Comparison of ENCODE assay signal across 18 cellular contexts in the genomic region with DNA sequence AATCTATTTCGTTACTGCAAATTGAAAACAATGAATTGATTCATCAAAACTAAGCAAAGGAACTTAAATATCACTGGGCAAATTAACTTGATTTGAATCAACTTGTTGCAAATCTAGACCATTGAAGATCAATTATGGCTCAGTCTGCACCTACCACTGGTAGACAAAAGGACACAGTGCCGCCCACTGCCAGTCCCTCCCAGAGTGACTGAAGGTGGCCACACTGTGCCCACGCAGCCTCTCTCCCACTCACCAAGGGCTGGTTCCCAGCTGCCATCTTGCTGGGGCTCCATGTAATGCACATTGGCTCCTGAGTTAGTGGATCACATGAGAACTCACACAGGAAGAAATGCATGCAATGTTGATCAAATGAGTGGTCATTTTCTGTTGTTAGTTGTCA.
DNase-seq lines count a peak whose midpoint lies in the region; ATAC-seq and TF ChIP-seq lines count a peak whose summit lies in the region.
"Had no signal": no experiment of that assay in that cellular context is flagged by ENCODE, and none has a peak within 500 bp of the region (broad histone marks: within the 10 kb centered on the region; RNA-seq: fewer than 3 reads in every experiment).

No MANE protein-coding gene starts in this region.

- dilution Hi-C loops in mammary epithelial cell (cut with HindIII; ENCODE audit: low sequenced_read_pairs), result no loop called here

- BruUV-seq in mammary epithelial cell (replicated peaks; lab: Mats Ljungman, UMichigan), result no TSS peak
- no TSS peak for BruUV-seq in MCF 10A (replicated peaks; lab: Mats Ljungman, UMichigan)

- peaks cover 17% of the 10 kb centered on the region for H3K4me1 Mint-ChIP-seq in MCF 10A (ENCODE audit: insufficient read depth, unreplicated experiment)
- H3K4me1 Mint-ChIP-seq: B cell had no signal

- H3K27me3 ChIP-seq in mammary epithelial cell (ENCODE audit: insufficient read depth, low read length) (no peaks in the 10 kb centered on the region), WERI-Rb-1 (ENCODE audit: insufficient read depth, low read depth, severe bottlenecking) (no peaks in the 10 kb centered on the region), testis (no peaks in the 10 kb centered on the region)
- H3K27me3 ChIP-seq: BLaER1 treated with 17β-estradiol and CSF1 and Interleukin-3, amounts not matched to agents 10 nM and 100 nM had no signal

- TF ChIP-seq CTCF in mammary epithelial cell (conservative IDR thresholded peaks at IDR 0.05 in 1 of 2, IDR thresholded peaks at IDR 0.05 in 1 of 2; ENCODE audit: extremely low read depth in 1 of 2, insufficient read depth in 1 of 2, low read depth in 1 of 2, low read length in 2 of 2) (no peak), MCF 10A (IDR thresholded peaks at IDR 0.05; ENCODE audit: unreplicated experiment) (no peak), WERI-Rb-1 (IDR thresholded peaks at IDR 0.05; ENCODE audit: low read depth, low read length) (no peak), testis (IDR thresholded peaks at IDR 0.05) (no peak), GM10248 (IDR thresholded peaks at IDR 0.05; ENCODE audit: control extremely low read depth, extremely low read depth, low read depth, missing control alignments) (no peak)

- CTCF ChIA-PET in mammary epithelial cell (lab: Charles Lee; ENCODE audit: low non-redundant PET) (no interaction called here), MCF 10A (lab: Yijun Ruan, JAX) (no interaction called here), GM10248 (lab: Yijun Ruan, JAX) (no interaction called here)

- DNase-seq in mammary epithelial cell (no peak), MCF 10A (ENCODE audit: unreplicated experiment) (no peak), WERI-Rb-1 (no peak), testis (peak; percentile 41), GM10248 (ENCODE audit: extremely low spot score) (no peak)
- no peak for DNase-seq in activated T-cell treated with anti-CD3 and anti-CD28 coated beads, Interleukin-2, amount 50 U/mL, for 1 hour
- DNase-seq: 8988T; Calu3; CD8-positive, alpha-beta T cell; GF-D8; GM23248 had no signal

- H3K9me3 ChIP-seq in mammary epithelial cell (replicated peaks; ENCODE audit: insufficient read depth, low read length) (no peaks in the 10 kb centered on the region), WERI-Rb-1 (ENCODE audit: severe bottlenecking) (no peaks in the 10 kb centered on the region), testis (no peaks in the 10 kb centered on the region)
- H3K9me3 ChIP-seq: BLaER1 treated with 17β-estradiol and CSF1 and Interleukin-3, amounts not matched to agents 10 nM and 100 nM; HAP-1 had no signal

- no peak overlapping the region for H2AFZ ChIP-seq in mammary epithelial cell (ENCODE audit: low read depth, low read length)
- H2AFZ ChIP-seq: GM23248 had no signal

- H3K9me3 Mint-ChIP-seq in MCF 10A (ENCODE audit: unreplicated experiment), result no peaks in the 10 kb centered on the region
- H3K9me3 Mint-ChIP-seq: CD8-positive, alpha-beta T cell; IgD-negative memory B cell had no signal

- no peak overlapping the region for H3K4me3 Mint-ChIP-seq in MCF 10A (ENCODE audit: unreplicated experiment)
- H3K4me3 Mint-ChIP-seq: B cell; CD8-positive, alpha-beta T cell; IgD-negative memory B cell had no signal

- POLR2A ChIA-PET in MCF 10A (lab: Yijun Ruan, JAX) (no interaction called here), GM10248 (lab: Yijun Ruan, JAX) (no interaction called here)

- H3K27ac ChIP-seq in mammary epithelial cell (ENCODE audit: insufficient read depth, low read depth, low read length), result no peak overlapping the region
- peak overlapping the region; percentile 77 for H3K27ac ChIP-seq in WERI-Rb-1
- H3K27ac ChIP-seq in testis, result no peak overlapping the region
- H3K27ac ChIP-seq: BLaER1 treated with 17β-estradiol and CSF1 and Interleukin-3, amounts not matched to agents 10 nM and 100 nM; GM23248 had no signal

- H3K9ac ChIP-seq in mammary epithelial cell (ENCODE audit: insufficient read depth, low read length), result no peak overlapping the region
- H3K9ac ChIP-seq: BLaER1 treated with 17β-estradiol and CSF1 and Interleukin-3, amounts not matched to agents 10 nM and 100 nM; GM23248 had no signal

- no peak overlapping the region for H3K4me3 ChIP-seq in mammary epithelial cell (replicated peaks in 1 of 3; ENCODE audit: insufficient read depth in 1 of 3, low read depth in 2 of 3, low read length in 3 of 3)
- no peak overlapping the region for H3K4me3 ChIP-seq in WERI-Rb-1 (ENCODE audit: low read depth, low read length)
- H3K4me3 ChIP-seq in testis, result no peak overlapping the region
- H3K4me3 ChIP-seq: BLaER1 treated with 17β-estradiol and CSF1 and Interleukin-3, amounts not matched to agents 10 nM and 100 nM; GM12878; GM23248; HAP-1 had no signal

- H3K36me3 Mint-ChIP-seq in MCF 10A (ENCODE audit: insufficient read depth, unreplicated experiment), result no peaks in the 10 kb centered on the region

- H3K27me3 Mint-ChIP-seq in MCF 10A (ENCODE audit: insufficient read depth, unreplicated experiment), result peaks cover 10% of the 10 kb centered on the region

- TF ChIP-seq POLR2A in testis (IDR thresholded peaks at IDR 0.05), result no peak

- no peaks in the 10 kb centered on the region for H3K79me2 ChIP-seq in mammary epithelial cell (ENCODE audit: insufficient read depth, low read length)

- peaks cover 17% of the 10 kb centered on the region for H3K4me1 ChIP-seq in mammary epithelial cell (ENCODE audit: insufficient read depth, low read length)
- H3K4me1 ChIP-seq in testis, result peaks cover 4% of the 10 kb centered on the region
- H3K4me1 ChIP-seq: HAP-1 had no signal

- in situ Hi-C loops in mammary epithelial cell (cut with MboI; ENCODE audit: low sequenced_read_pairs in 2 of 2), result no loop called here

- H4K20me1 ChIP-seq in mammary epithelial cell (ENCODE audit: insufficient read depth, low read length), result no peaks in the 10 kb centered on the region
- H4K20me1 ChIP-seq: BLaER1 treated with 17β-estradiol and CSF1 and Interleukin-3, amounts not matched to agents 10 nM and 100 nM had no signal

- no peak overlapping the region for H3K27ac Mint-ChIP-seq in MCF 10A (ENCODE audit: low read depth, unreplicated experiment)
- H3K27ac Mint-ChIP-seq: B cell; CD8-positive, alpha-beta T cell; IgD-negative memory B cell had no signal

- peak overlapping the region; percentile 60 for H3K4me2 ChIP-seq in mammary epithelial cell (ENCODE audit: insufficient read depth, low read depth, low read length)
- H3K4me2 ChIP-seq: BLaER1 treated with 17β-estradiol and CSF1 and Interleukin-3, amounts not matched to agents 10 nM and 100 nM had no signal

- 84% methylated on average over 3 of the region's 3 CpGs for WGBS in mammary epithelial cell (ENCODE audit: low coverage, missing lambda C conversion rate)
- WGBS in testis, 2 donors, result 72 to 80% methylated on average over 3 of the region's 3 CpGs

- no peak for ATAC-seq in HG03280 (IDR thresholded peaks at IDR 0.05; ENCODE audit: unreplicated experiment)
- ATAC-seq: CD8-positive, alpha-beta T cell; GM12878; HepG2 had no signal

- intact Hi-C loops in mammary epithelial cell (cut with micrococcal nuclease) (no loop called here), MCF 10A (cut with micrococcal nuclease) (no loop called here), testis (cut with DNase I; ENCODE audit: low total_unique reads) (no loop called here)

- H3K36me3 ChIP-seq in mammary epithelial cell (ENCODE audit: insufficient read depth, low read length), result no peaks in the 10 kb centered on the region
- peaks cover 4% of the 10 kb centered on the region for H3K36me3 ChIP-seq in WERI-Rb-1
- H3K36me3 ChIP-seq in testis (ENCODE audit: low read depth, missing control alignments), result no peaks in the 10 kb centered on the region
- H3K36me3 ChIP-seq: BLaER1 treated with 17β-estradiol and CSF1 and Interleukin-3, amounts not matched to agents 10 nM and 100 nM; HAP-1 had no signal
